8 cellular contexts compared by ENCODE assay signal in the genomic region with DNA sequence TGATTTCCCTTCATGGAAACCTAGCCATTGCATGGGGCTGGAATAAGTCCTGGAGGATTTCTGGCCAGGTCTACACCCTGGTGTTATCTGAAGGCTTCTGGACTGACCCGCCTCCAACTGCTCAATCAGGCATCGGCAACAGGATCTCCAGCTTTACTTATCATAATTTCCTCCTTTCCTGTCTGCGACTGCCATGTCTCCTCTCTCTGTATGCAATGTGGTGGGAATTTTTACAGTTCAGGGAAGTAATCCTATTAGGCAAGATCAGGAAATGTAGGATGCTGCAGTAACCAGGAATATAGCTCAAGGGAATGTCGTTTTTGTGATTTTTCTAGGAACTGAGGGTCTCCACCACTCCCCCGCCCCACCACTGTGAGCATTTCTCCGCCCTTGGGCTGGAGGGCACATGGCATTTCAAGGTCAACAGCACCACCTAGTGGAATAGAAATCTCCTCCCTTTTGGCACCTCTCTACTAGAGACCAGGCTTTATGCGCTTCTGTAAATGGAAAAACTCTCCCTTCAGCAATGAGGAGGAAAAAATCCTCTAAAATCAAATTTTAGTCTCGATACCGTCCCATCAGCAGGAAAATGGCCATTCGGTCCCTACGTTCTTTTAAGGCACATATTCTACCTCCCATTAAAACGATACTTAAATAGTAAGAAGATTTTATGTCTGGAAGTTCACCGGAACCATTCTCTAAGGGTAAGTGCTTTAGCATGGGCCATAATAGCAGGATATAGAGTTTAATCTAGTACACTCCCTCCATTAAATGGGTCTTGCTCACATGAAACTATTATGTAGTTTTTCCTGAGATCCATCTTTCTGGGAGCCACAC.
DNase-seq lines count a peak whose midpoint lies in the region; ATAC-seq and TF ChIP-seq lines count a peak whose summit lies in the region.

No MANE protein-coding gene starts in this region.

- H3K27ac ChIP-seq in C4-2B: no peak overlapping the region
- no peak overlapping the region for H3K27ac ChIP-seq in testis

- no peak for TF ChIP-seq POLR2A in testis (IDR thresholded peaks at IDR 0.05)

- CTCF ChIA-PET in activated CD4-positive, alpha-beta T cell treated with anti-CD3 and anti-CD28 coated beads, Interleukin-2, amount 10 ng/mL, durations not matched to agents 7 days and 5 days (lab: Charles Lee): interaction anchor here (0.6 to 1.5 kb wide), 7 partner anchors 11 to 611 kb away, joined by 3 to 6 read pairs (median 3); no protein-coding TSS in a partner anchor

- no peak overlapping the region for H3K4me3 Mint-ChIP-seq in activated CD4-positive, alpha-beta T cell treated with anti-CD3 and anti-CD28 coated beads, Interleukin-2, amount 10 ng/mL, durations not matched to agents 7 days and 5 days
- no peak overlapping the region for H3K4me3 Mint-ChIP-seq in endothelial cell (ENCODE audit: unreplicated experiment)

- DNase-seq in NCI-H2196 (lab: John Stamatoyannopoulos, UW; ENCODE audit: unreplicated experiment): peak; percentile 43
- peak; percentile 64 for DNase-seq in activated CD4-positive, alpha-beta T cell treated with anti-CD3 and anti-CD28 coated beads, Interleukin-2, amount 10 ng/mL, durations not matched to agents 7 days and 5 days
- peak; percentile 66 for DNase-seq in endothelial cell (ENCODE audit: low spot score)
- peak; percentile 73 for DNase-seq in testis

- H3K4me3 ChIP-seq in mucosa of stomach (ENCODE audit: low read length) (no peak overlapping the region), testis (peak overlapping the region; percentile 9 to 33)

- H3K9me3 Mint-ChIP-seq in activated CD4-positive, alpha-beta T cell treated with anti-CD3 and anti-CD28 coated beads, Interleukin-2, amount 10 ng/mL, durations not matched to agents 7 days and 5 days: peaks cover 3% of the 10 kb centered on the region
- H3K9me3 Mint-ChIP-seq in endothelial cell (ENCODE audit: unreplicated experiment): no peaks in the 10 kb centered on the region

- H3K36me3 ChIP-seq in mucosa of stomach (ENCODE audit: control insufficient read depth, insufficient read depth, low read length) (no peaks in the 10 kb centered on the region), testis (ENCODE audit: low read depth, missing control alignments) (no peaks in the 10 kb centered on the region)

- WGBS in testis, 2 donors: 27 to 28% methylated on average over 13 of the region's 13 CpGs

- ATAC-seq in GM18870 (IDR thresholded peaks at IDR 0.05; ENCODE audit: unreplicated experiment): peak; percentile 93
- ATAC-seq in HG03095 (IDR thresholded peaks at IDR 0.05; ENCODE audit: unreplicated experiment): peak; percentile 88

- peak; percentile 84 for TF ChIP-seq CTCF in C4-2B (conservative IDR thresholded peaks at IDR 0.05)
- TF ChIP-seq CTCF in endothelial cell (IDR thresholded peaks at IDR 0.05; ENCODE audit: unreplicated experiment): peak; percentile 74
- TF ChIP-seq CTCF in testis (IDR thresholded peaks at IDR 0.05): peak; percentile 51 to 69 (median 68)

- H3K27me3 ChIP-seq in mucosa of stomach (ENCODE audit: control insufficient read depth, insufficient read depth, low read length) (no peaks in the 10 kb centered on the region), testis (no peaks in the 10 kb centered on the region)

- H3K27me3 Mint-ChIP-seq in activated CD4-positive, alpha-beta T cell treated with anti-CD3 and anti-CD28 coated beads, Interleukin-2, amount 10 ng/mL, durations not matched to agents 7 days and 5 days: peaks cover 28% of the 10 kb centered on the region
- no peaks in the 10 kb centered on the region for H3K27me3 Mint-ChIP-seq in endothelial cell (ENCODE audit: unreplicated experiment)

- peaks cover 5% of the 10 kb centered on the region for H3K4me1 ChIP-seq in mucosa of stomach (ENCODE audit: control insufficient read depth, insufficient read depth, low read length)
- peaks cover 5% of the 10 kb centered on the region for H3K4me1 ChIP-seq in testis

- intact Hi-C loops in testis (cut with DNase I; ENCODE audit: low total_unique reads): no loop called here

- peaks cover 17% of the 10 kb centered on the region for H3K4me1 Mint-ChIP-seq in activated CD4-positive, alpha-beta T cell treated with anti-CD3 and anti-CD28 coated beads, Interleukin-2, amount 10 ng/mL, durations not matched to agents 7 days and 5 days
- peaks cover 10% of the 10 kb centered on the region for H3K4me1 Mint-ChIP-seq in endothelial cell (ENCODE audit: unreplicated experiment)

- no peaks in the 10 kb centered on the region for H3K36me3 Mint-ChIP-seq in activated CD4-positive, alpha-beta T cell treated with anti-CD3 and anti-CD28 coated beads, Interleukin-2, amount 10 ng/mL, durations not matched to agents 7 days and 5 days (ENCODE audit: low read depth)
- no peaks in the 10 kb centered on the region for H3K36me3 Mint-ChIP-seq in endothelial cell (ENCODE audit: low read depth, unreplicated experiment)

- H3K9ac ChIP-seq in mucosa of stomach (ENCODE audit: low read length): peak overlapping the region; percentile 20

- no peak overlapping the region for H3K27ac Mint-ChIP-seq in activated CD4-positive, alpha-beta T cell treated with anti-CD3 and anti-CD28 coated beads, Interleukin-2, amount 10 ng/mL, durations not matched to agents 7 days and 5 days
- H3K27ac Mint-ChIP-seq in endothelial cell (ENCODE audit: unreplicated experiment): no peak overlapping the region

- POLR2A ChIA-PET in activated CD4-positive, alpha-beta T cell treated with anti-CD3 and anti-CD28 coated beads, Interleukin-2, amount 10 ng/mL, durations not matched to agents 7 days and 5 days (lab: Charles Lee): no interaction called here

- no peaks in the 10 kb centered on the region for H3K9me3 ChIP-seq in mucosa of stomach (ENCODE audit: control insufficient read depth, low read length)
- no peaks in the 10 kb centered on the region for H3K9me3 ChIP-seq in testis
